Comparison of ENCODE assay signal across 30 cellular contexts in the genomic region with DNA sequence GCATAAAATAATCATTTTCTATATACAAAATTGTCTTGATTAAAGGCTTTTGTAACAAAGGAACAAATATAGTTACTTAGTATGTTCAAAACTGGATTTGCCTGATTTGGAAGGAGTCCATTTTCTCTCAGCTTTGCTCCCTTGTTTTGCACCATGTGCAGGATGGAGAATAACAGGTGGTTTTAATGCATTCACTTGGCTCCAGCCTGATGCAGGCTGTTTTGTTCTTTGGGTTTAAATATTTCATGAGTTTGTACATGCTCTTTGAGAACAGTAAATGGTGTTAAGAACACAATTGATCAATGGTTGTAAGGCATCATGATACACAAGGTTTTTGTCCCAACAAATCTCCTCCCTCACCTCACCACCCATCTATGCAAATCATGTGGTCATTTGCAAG.
"Had no signal": no experiment of that assay in that cellular context is flagged by ENCODE, and none has a peak within 500 bp of the region (broad histone marks: within the 10 kb centered on the region; RNA-seq: fewer than 3 reads in every experiment).

No MANE protein-coding gene starts in this region.

- H3K4me3 ChIP-seq: adrenal gland, body of pancreas, colonic mucosa, heart right ventricle had no signal

- H3K9me3 Mint-ChIP-seq: endodermal cell had no signal

- ATAC-seq: activated CD4-positive, alpha-beta T cell treated with anti-CD3 and anti-CD28 coated beads for 36 hours; activated CD8-positive, alpha-beta memory T cell treated with anti-CD3 and anti-CD28 coated beads, Interleukin-2, amount 10 ng/mL, durations not matched to agents 7 days and 5 days; activated CD8-positive, alpha-beta T cell treated with anti-CD3 and anti-CD28 coated beads, Interleukin-2, amount 10 ng/mL, durations not matched to agents 7 days and 5 days; activated naive CD8-positive, alpha-beta T cell treated with anti-CD3 and anti-CD28 coated beads, Interleukin-2, amount 50 U/mL, for 24 hours; body of pancreas; esophagus mucosa; heart right ventricle had no signal

- H3K4me1 Mint-ChIP-seq: activated CD4-positive, alpha-beta T cell treated with anti-CD3 and anti-CD28 coated beads for 36 hours; activated CD4-positive, alpha-beta T cell treated with anti-CD3 and anti-CD28 coated beads, Interleukin-2, amount 10 ng/mL, durations not matched to agents 24 days and 14 days; activated CD8-positive, alpha-beta memory T cell treated with anti-CD3 and anti-CD28 coated beads, Interleukin-2, amount 10 ng/mL, durations not matched to agents 7 days and 5 days; activated naive CD4-positive, alpha-beta T cell treated with anti-CD3 and anti-CD28 coated beads, Interleukin-2, amount 50 U/mL, for 24 hours; activated naive CD8-positive, alpha-beta T cell treated with anti-CD3 and anti-CD28 coated beads for 36 hours; activated naive CD8-positive, alpha-beta T cell treated with anti-CD3 and anti-CD28 coated beads, Interleukin-2, amount 50 U/mL, for 24 hours had no signal

- H3K27me3 Mint-ChIP-seq: activated CD4-positive, alpha-beta memory T cell treated with anti-CD3 and anti-CD28 coated beads for 36 hours; activated CD4-positive, alpha-beta T cell treated with anti-CD3 and anti-CD28 coated beads for 36 hours; activated CD4-positive, alpha-beta T cell treated with anti-CD3 and anti-CD28 coated beads, Interleukin-2, amount 10 ng/mL, durations not matched to agents 24 days and 14 days; activated CD8-positive, alpha-beta memory T cell treated with anti-CD3 and anti-CD28 coated beads, Interleukin-2, amount 10 ng/mL, durations not matched to agents 7 days and 5 days; activated naive CD4-positive, alpha-beta T cell treated with anti-CD3 and anti-CD28 coated beads, Interleukin-2, amount 50 U/mL, for 24 hours; activated naive CD8-positive, alpha-beta T cell treated with anti-CD3 and anti-CD28 coated beads for 36 hours; activated naive CD8-positive, alpha-beta T cell treated with anti-CD3 and anti-CD28 coated beads, Interleukin-2, amount 50 U/mL, for 24 hours had no signal

- H3K27ac Mint-ChIP-seq: activated CD4-positive, alpha-beta memory T cell treated with anti-CD3 and anti-CD28 coated beads for 36 hours; activated CD4-positive, alpha-beta T cell treated with anti-CD3 and anti-CD28 coated beads for 36 hours; activated CD4-positive, alpha-beta T cell treated with anti-CD3 and anti-CD28 coated beads, Interleukin-2, amount 10 ng/mL, durations not matched to agents 24 days and 14 days; activated CD8-positive, alpha-beta memory T cell treated with anti-CD3 and anti-CD28 coated beads, Interleukin-2, amount 10 ng/mL, durations not matched to agents 7 days and 5 days; activated CD8-positive, alpha-beta T cell treated with anti-CD3 and anti-CD28 coated beads, Interleukin-2, amount 10 ng/mL, durations not matched to agents 7 days and 5 days; activated naive CD4-positive, alpha-beta T cell treated with anti-CD3 and anti-CD28 coated beads for 36 hours; activated naive CD4-positive, alpha-beta T cell treated with anti-CD3 and anti-CD28 coated beads, Interleukin-2, amount 50 U/mL, for 24 hours; activated naive CD8-positive, alpha-beta T cell treated with anti-CD3 and anti-CD28 coated beads for 36 hours; activated naive CD8-positive, alpha-beta T cell treated with anti-CD3 and anti-CD28 coated beads, Interleukin-2, amount 50 U/mL, for 24 hours; activated T-helper 1 cell treated with anti-CD3 and anti-CD28 coated beads, Interleukin-12 subunit alpha, Interleukin-12 subunit beta, Interleukin-2, Interleukin-4 antibody, amounts not matched to agents 30 ng/mL and 10 ng/mL and 1 ng/mL, durations not matched to agents 14 hours and 24 hours and 36 hours; activated T-helper 2 cell treated with anti-CD3 and anti-CD28 coated beads, Interferon-gamma antibody, Interleukin-2, Interleukin-4, amounts not matched to agents 10 μg/mL and 5 μg/mL and 100 μg/mL, durations not matched to agents 14 hours and 24 hours and 36 hours; endodermal cell had no signal

- H3K36me3 Mint-ChIP-seq: activated CD4-positive, alpha-beta memory T cell treated with anti-CD3 and anti-CD28 coated beads for 36 hours; activated CD8-positive, alpha-beta memory T cell treated with anti-CD3 and anti-CD28 coated beads, Interleukin-2, amount 10 ng/mL, durations not matched to agents 7 days and 5 days; activated naive CD4-positive, alpha-beta T cell treated with anti-CD3 and anti-CD28 coated beads, Interleukin-2, amount 50 U/mL, for 24 hours; activated naive CD8-positive, alpha-beta T cell treated with anti-CD3 and anti-CD28 coated beads for 36 hours had no signal

- H3K27me3 ChIP-seq: adrenal gland, body of pancreas, colonic mucosa, heart right ventricle had no signal

- H3K27ac ChIP-seq: adrenal gland, body of pancreas, colonic mucosa, heart right ventricle had no signal

- H3K4me3 Mint-ChIP-seq: activated CD4-positive, alpha-beta memory T cell treated with anti-CD3 and anti-CD28 coated beads for 36 hours; activated CD4-positive, alpha-beta T cell treated with anti-CD3 and anti-CD28 coated beads for 36 hours; activated CD4-positive, alpha-beta T cell treated with anti-CD3 and anti-CD28 coated beads, Interleukin-2, amount 10 ng/mL, durations not matched to agents 24 days and 14 days; activated CD8-positive, alpha-beta memory T cell treated with anti-CD3 and anti-CD28 coated beads, Interleukin-2, amount 10 ng/mL, durations not matched to agents 7 days and 5 days; activated CD8-positive, alpha-beta T cell treated with anti-CD3 and anti-CD28 coated beads, Interleukin-2, amount 10 ng/mL, durations not matched to agents 7 days and 5 days; activated naive CD4-positive, alpha-beta T cell treated with anti-CD3 and anti-CD28 coated beads for 36 hours; activated naive CD4-positive, alpha-beta T cell treated with anti-CD3 and anti-CD28 coated beads, Interleukin-2, amount 50 U/mL, for 24 hours; activated naive CD8-positive, alpha-beta T cell treated with anti-CD3 and anti-CD28 coated beads for 36 hours; activated naive CD8-positive, alpha-beta T cell treated with anti-CD3 and anti-CD28 coated beads, Interleukin-2, amount 50 U/mL, for 24 hours; activated T-helper 1 cell treated with anti-CD3 and anti-CD28 coated beads, Interleukin-12 subunit alpha, Interleukin-12 subunit beta, Interleukin-2, Interleukin-4 antibody, amounts not matched to agents 30 ng/mL and 10 ng/mL and 1 ng/mL, durations not matched to agents 14 hours and 24 hours and 36 hours; endodermal cell had no signal

- DNase-seq: activated CD4-positive, alpha-beta memory T cell treated with anti-CD3 and anti-CD28 coated beads for 36 hours; activated CD4-positive, alpha-beta T cell treated with anti-CD3 and anti-CD28 coated beads for 36 hours; activated CD4-positive, alpha-beta T cell treated with anti-CD3 and anti-CD28 coated beads, Interleukin-2, amount 10 ng/mL, durations not matched to agents 24 days and 14 days; activated CD4-positive, CD25-positive, alpha-beta regulatory T cell; activated CD4-positive, CD25-positive, alpha-beta regulatory T cell treated with anti-CD3 and anti-CD28 coated beads, Interleukin-2, amount 50 U/mL, for 72 hours; activated CD8-positive, alpha-beta memory T cell treated with anti-CD3 and anti-CD28 coated beads, Interleukin-2, amount 10 ng/mL, durations not matched to agents 7 days and 5 days; activated CD8-positive, alpha-beta memory T cell treated with anti-CD3 and anti-CD28 coated beads, Interleukin-2, amount 50 U/mL, for 4 hours; activated CD8-positive, alpha-beta T cell treated with anti-CD3 and anti-CD28 coated beads, Interleukin-2, amount 10 ng/mL, durations not matched to agents 7 days and 5 days; activated effector memory CD4-positive, alpha-beta T cell treated with anti-CD3 and anti-CD28 coated beads, Interleukin-2, amount 50 U/mL, for 16 hours; activated naive CD4-positive, alpha-beta T cell treated with anti-CD3 and anti-CD28 coated beads for 36 hours; activated naive CD8-positive, alpha-beta T cell treated with anti-CD3 and anti-CD28 coated beads for 36 hours; activated naive CD8-positive, alpha-beta T cell treated with anti-CD3 and anti-CD28 coated beads, Interleukin-2, amount 50 U/mL, for 24 hours; activated T-cell treated with anti-CD3 and anti-CD28 coated beads, Interleukin-2, amount 50 U/mL, for 1 hour; activated T-cell treated with anti-CD3 and anti-CD28 coated beads, Interleukin-2, amount 50 U/mL, for 48 hours; adrenal gland; amygdala; aorta; body of pancreas; central memory CD4-positive, alpha-beta T cell; cerebellar nuclear complex; colonic mucosa; effector memory CD4-positive, alpha-beta T cell; endodermal cell; foreskin fibroblast; heart right ventricle; T-helper 2 cell had no signal
